27 cellular contexts compared by ENCODE assay signal in genomic region chr15:95512906-95513305, GRCh38.
"Had no signal": no experiment of that assay in that cellular context is flagged by ENCODE, and none has a peak within 500 bp of the region (broad histone marks: within the 10 kb centered on the region; RNA-seq: fewer than 3 reads in every experiment).

No MANE protein-coding gene starts in this region.

- H3K9me3 ChIP-seq: colonic mucosa, gastrocnemius medialis, heart left ventricle had no signal

- H3K36me3 ChIP-seq: brain microvascular endothelial cell, colonic mucosa, gastrocnemius medialis, heart left ventricle had no signal

- H3K4me1 ChIP-seq: colonic mucosa, gastrocnemius medialis, heart left ventricle had no signal

- H3K27me3 ChIP-seq: brain microvascular endothelial cell, colonic mucosa, gastrocnemius medialis, heart left ventricle had no signal

- ATAC-seq: activated T-cell treated with anti-CD3 and anti-CD28 coated beads, Interleukin-2, amount 50 U/mL, for 72 hours; esophagus mucosa; gastrocnemius medialis; heart left ventricle; T-helper 17 cell had no signal

- DNase-seq: activated CD4-positive, alpha-beta memory T cell treated with anti-CD3 and anti-CD28 coated beads, Interleukin-2, amount 10 ng/mL, durations not matched to agents 7 days and 5 days; activated CD4-positive, alpha-beta T cell treated with anti-CD3 and anti-CD28 coated beads for 1 hour; activated CD4-positive, alpha-beta T cell treated with anti-CD3 and anti-CD28 coated beads for 4 hours; activated CD4-positive, alpha-beta T cell treated with anti-CD3 and anti-CD28 coated beads, Interleukin-2, amount 10 ng/mL, durations not matched to agents 7 days and 5 days; activated CD4-positive, alpha-beta T cell treated with anti-CD3 and anti-CD28 coated beads, Interleukin-2, amount 50 U/mL, for 4 hours; activated CD8-positive, alpha-beta memory T cell treated with anti-CD3 and anti-CD28 coated beads, Interleukin-2, amount 50 U/mL, for 48 hours; activated gamma-delta T cell; activated naive CD4-positive, alpha-beta T cell treated with anti-CD3 and anti-CD28 coated beads, Interleukin-2, amount 50 U/mL, for 16 hours; activated naive CD4-positive, alpha-beta T cell treated with Interleukin-2 at 50 U/mL for 16 hours; activated T-cell treated with anti-CD3 and anti-CD28 coated beads for 4 hours; activated T-cell treated with anti-CD3 and anti-CD28 coated beads, Interleukin-2, amount 50 U/mL, for 24 hours; activated T-cell treated with anti-CD3 and anti-CD28 coated beads, Interleukin-2, amount 50 U/mL, for 72 hours; amniotic stem cell; anterior cingulate cortex; brain microvascular endothelial cell; colonic mucosa; effector CD8-positive, alpha-beta T cell; foreskin fibroblast; gastrocnemius medialis; glutamatergic neuron; heart left ventricle; T-helper 1 cell; T-helper 17 cell; T1000 had no signal

- H3K27ac ChIP-seq: brain microvascular endothelial cell, colonic mucosa, gastrocnemius medialis, heart left ventricle had no signal

- H3K4me3 ChIP-seq: colonic mucosa, gastrocnemius medialis, heart left ventricle had no signal

- FAIRE-seq: astrocyte, bronchial epithelial cell had no signal
